In the genomic region with DNA sequence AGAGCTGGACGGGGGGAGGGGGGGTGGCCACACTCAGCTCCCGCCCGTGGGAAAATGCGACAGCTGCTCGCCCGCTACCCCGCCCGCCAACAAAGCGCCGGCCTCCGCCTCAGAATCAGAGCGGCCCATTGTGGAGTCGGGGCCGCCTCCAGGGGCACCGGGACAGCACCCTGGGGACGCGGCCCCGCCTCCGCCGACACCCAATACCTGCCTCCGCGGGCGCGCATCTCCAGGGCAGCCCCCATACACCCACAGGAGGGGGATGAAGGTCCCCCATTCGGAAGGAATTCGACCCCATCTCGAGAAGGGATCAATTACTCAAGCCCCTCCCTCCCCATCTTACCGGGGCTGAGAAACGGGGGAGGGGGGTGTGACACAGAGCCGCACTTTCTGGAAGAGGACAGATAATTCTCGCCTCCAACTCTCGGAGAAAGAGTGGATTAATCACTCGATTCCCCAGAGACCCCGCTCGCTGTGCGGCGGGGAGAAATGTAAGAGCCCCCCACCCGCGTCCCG, we compare ENCODE assay signal across 1 cellular context.
TF ChIP-seq lines count a peak whose summit lies in the region.

No MANE protein-coding gene starts in this region.

TF ChIP-seq in GM23338, 12 proteins besides CTCF, POLR2A, EP300 and RAD21 (continued from another document):
- TF ChIP-seq, protein P1, sequence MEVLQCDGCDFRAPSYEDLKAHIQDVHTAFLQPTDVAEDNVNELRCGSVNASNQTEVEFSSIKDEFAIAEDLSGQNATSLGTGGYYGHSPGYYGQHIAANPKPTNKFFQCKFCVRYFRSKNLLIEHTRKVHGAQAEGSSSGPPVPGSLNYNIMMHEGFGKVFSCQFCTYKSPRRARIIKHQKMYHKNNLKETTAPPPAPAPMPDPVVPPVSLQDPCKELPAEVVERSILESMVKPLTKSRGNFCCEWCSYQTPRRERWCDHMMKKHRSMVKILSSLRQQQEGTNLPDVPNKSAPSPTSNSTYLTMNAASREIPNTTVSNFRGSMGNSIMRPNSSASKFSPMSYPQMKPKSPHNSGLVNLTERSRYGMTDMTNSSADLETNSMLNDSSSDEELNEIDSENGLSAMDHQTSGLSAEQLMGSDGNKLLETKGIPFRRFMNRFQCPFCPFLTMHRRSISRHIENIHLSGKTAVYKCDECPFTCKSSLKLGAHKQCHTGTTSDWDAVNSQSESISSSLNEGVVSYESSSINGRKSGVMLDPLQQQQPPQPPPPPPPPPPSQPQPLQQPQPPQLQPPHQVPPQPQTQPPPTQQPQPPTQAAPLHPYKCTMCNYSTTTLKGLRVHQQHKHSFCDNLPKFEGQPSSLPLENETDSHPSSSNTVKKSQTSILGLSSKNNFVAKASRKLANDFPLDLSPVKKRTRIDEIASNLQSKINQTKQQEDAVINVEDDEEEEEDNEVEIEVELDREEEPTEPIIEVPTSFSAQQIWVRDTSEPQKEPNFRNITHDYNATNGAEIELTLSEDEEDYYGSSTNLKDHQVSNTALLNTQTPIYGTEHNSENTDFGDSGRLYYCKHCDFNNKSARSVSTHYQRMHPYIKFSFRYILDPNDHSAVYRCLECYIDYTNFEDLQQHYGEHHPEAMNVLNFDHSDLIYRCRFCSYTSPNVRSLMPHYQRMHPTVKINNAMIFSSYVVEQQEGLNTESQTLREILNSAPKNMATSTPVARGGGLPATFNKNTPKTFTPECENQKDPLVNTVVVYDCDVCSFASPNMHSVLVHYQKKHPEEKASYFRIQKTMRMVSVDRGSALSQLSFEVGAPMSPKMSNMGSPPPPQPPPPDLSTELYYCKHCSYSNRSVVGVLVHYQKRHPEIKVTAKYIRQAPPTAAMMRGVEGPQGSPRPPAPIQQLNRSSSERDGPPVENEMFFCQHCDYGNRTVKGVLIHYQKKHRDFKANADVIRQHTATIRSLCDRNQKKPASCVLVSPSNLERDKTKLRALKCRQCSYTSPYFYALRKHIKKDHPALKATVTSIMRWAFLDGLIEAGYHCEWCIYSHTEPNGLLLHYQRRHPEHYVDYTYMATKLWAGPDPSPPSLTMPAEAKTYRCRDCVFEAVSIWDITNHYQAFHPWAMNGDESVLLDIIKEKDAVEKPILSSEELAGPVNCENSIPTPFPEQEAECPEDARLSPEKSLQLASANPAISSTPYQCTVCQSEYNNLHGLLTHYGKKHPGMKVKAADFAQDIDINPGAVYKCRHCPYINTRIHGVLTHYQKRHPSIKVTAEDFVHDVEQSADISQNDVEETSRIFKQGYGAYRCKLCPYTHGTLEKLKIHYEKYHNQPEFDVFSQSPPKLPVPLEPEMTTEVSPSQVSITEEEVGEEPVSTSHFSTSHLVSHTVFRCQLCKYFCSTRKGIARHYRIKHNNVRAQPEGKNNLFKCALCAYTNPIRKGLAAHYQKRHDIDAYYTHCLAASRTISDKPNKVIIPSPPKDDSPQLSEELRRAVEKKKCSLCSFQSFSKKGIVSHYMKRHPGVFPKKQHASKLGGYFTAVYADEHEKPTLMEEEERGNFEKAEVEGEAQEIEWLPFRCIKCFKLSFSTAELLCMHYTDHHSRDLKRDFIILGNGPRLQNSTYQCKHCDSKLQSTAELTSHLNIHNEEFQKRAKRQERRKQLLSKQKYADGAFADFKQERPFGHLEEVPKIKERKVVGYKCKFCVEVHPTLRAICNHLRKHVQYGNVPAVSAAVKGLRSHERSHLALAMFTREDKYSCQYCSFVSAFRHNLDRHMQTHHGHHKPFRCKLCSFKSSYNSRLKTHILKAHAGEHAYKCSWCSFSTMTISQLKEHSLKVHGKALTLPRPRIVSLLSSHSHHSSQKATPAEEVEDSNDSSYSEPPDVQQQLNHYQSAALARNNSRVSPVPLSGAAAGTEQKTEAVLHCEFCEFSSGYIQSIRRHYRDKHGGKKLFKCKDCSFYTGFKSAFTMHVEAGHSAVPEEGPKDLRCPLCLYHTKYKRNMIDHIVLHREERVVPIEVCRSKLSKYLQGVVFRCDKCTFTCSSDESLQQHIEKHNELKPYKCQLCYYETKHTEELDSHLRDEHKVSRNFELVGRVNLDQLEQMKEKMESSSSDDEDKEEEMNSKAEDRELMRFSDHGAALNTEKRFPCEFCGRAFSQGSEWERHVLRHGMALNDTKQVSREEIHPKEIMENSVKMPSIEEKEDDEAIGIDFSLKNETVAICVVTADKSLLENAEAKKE (CRISPR knock-in tag; IDR thresholded peaks at IDR 0.05), result no peak
- no peak for TF ChIP-seq ZNF114 (CRISPR knock-in tag; IDR thresholded peaks at IDR 0.05)
- TF ChIP-seq NANOG (IDR thresholded peaks at IDR 0.05; ENCODE audit: borderline replicate concordance), result no peak
- no peak for TF ChIP-seq JUNB (IDR thresholded peaks at IDR 0.05; ENCODE audit: unreplicated experiment)
- no peak for TF ChIP-seq ZNF331 (CRISPR knock-in tag; IDR thresholded peaks at IDR 0.05; ENCODE audit: low read depth)
- TF ChIP-seq CREB1 (CRISPR knock-in tag; IDR thresholded peaks at IDR 0.05; ENCODE audit: low read depth), result no peak
- no peak for TF ChIP-seq POLR2AphosphoS5 (IDR thresholded peaks at IDR 0.05; ENCODE audit: low read depth)
TF ChIP-seq in GM23338: peak in this region for 0.
